Comparison of ENCODE assay signal across 2 cellular contexts in genomic region chr7:110905773-110906566, GRCh38.
A peak's percentile ranks its signal among the peaks of the same experiment; 100 is the strongest.
TF ChIP-seq lines count a peak whose summit lies in the region.

No MANE protein-coding gene starts in this region.

TF ChIP-seq in HepG2, 621 proteins besides CTCF, POLR2A, EP300 and RAD21:
- TF ChIP-seq, protein P1, sequence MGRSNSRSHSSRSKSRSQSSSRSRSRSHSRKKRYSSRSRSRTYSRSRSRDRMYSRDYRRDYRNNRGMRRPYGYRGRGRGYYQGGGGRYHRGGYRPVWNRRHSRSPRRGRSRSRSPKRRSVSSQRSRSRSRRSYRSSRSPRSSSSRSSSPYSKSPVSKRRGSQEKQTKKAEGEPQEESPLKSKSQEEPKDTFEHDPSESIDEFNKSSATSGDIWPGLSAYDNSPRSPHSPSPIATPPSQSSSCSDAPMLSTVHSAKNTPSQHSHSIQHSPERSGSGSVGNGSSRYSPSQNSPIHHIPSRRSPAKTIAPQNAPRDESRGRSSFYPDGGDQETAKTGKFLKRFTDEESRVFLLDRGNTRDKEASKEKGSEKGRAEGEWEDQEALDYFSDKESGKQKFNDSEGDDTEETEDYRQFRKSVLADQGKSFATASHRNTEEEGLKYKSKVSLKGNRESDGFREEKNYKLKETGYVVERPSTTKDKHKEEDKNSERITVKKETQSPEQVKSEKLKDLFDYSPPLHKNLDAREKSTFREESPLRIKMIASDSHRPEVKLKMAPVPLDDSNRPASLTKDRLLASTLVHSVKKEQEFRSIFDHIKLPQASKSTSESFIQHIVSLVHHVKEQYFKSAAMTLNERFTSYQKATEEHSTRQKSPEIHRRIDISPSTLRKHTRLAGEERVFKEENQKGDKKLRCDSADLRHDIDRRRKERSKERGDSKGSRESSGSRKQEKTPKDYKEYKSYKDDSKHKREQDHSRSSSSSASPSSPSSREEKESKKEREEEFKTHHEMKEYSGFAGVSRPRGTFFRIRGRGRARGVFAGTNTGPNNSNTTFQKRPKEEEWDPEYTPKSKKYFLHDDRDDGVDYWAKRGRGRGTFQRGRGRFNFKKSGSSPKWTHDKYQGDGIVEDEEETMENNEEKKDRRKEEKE (IDR thresholded peaks at IDR 0.05) = no peak
- TF ChIP-seq SIX4 (CRISPR knock-in tag; IDR thresholded peaks at IDR 0.05) (no peak), MAFK (conservative IDR thresholded peaks at IDR 0.05 in 1 of 2, IDR thresholded peaks at IDR 0.05 in 1 of 2; ENCODE audit: low read length in 2 of 2) (peak in 1 of 2 experiments; percentile 55; a peak in 2 of 4 replicates), MAFF (IDR thresholded peaks at IDR 0.05; ENCODE audit: low read depth, low read length) (0 out of 2 replicates have a peak, but pooled peaks have one; percentile 21)

TF ChIP-seq in GM12891, 5 proteins besides CTCF, POLR2A, EP300 and RAD21:
- TF ChIP-seq POLR2AphosphoS5 (IDR thresholded peaks at IDR 0.05; ENCODE audit: low read depth, low read length) (no peak), SPI1 (IDR thresholded peaks at IDR 0.05; ENCODE audit: low read depth, low read length) (no peak), TAF1 (IDR thresholded peaks at IDR 0.05; ENCODE audit: low read depth, low read length) (no peak), PAX5 (IDR thresholded peaks at IDR 0.05; ENCODE audit: insufficient read depth, low read length, severe bottlenecking) (no peak), POU2F2 (IDR thresholded peaks at IDR 0.05; ENCODE audit: low read depth, low read length) (no peak)
